ENCODE assay signal across 8 cellular contexts in the genomic region with DNA sequence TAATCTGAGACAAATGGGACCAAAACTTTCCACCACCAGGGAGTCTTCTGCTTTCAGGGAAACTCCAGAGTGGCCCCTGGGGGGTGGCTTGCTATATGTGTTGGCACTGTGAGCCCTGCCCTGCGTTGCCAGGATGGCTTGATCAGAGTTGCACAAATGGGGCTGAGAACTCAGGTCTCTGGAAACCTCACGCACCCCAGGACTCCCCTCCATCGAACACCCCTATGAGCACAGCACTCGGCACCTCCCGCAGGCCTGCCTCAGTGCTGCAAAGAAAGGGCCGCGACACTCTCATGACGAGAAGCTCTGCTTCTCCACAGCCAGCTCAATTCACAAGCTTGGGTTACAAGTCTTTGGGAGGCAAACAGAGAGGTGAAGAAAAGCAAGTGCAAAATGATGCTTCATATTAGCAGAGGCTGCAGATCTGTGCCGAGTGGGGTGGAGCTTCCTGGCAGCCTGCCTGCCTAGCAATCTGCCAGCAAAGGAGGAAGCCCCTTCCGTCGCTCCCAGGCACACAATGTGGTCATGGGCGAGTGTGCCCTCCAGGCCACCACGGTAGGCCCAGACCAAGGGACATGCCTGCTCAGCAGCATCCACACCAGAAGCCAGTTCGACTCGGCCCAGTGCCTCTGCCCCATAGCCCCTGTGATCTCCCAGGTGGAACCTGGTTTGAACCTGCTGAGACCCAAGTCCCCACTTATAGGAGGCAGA. TPM values are rescaled to one million over a fixed set of nuclear protein-coding genes. Genes with fewer than 3 reads are reported as not detected.
DNase-seq lines count a peak whose midpoint lies in the region; ATAC-seq and TF ChIP-seq lines count a peak whose summit lies in the region.

No MANE protein-coding gene starts in this region.

- H3K4me1 ChIP-seq in HUES64 (ENCODE audit: insufficient read depth, low read length): peaks cover 69% of the 10 kb centered on the region

- TF ChIP-seq POLR2A in lower leg skin (IDR thresholded peaks at IDR 0.05): no peak

- no peaks in the 10 kb centered on the region for H3K27me3 Mint-ChIP-seq in T-helper 17 cell
- no peaks in the 10 kb centered on the region for H3K27me3 Mint-ChIP-seq in stimulated activated naive CD8-positive, alpha-beta T cell treated with anti-CD3 and anti-CD28 coated beads, Interleukin-15, Interleukin-2, amounts not matched to agents 100 ng/mL and 50 ng/mL, for 24 hours

- peak overlapping the region; percentile 94 for H3K27ac ChIP-seq in HUES64 (ENCODE audit: low read depth, low read length)

- no peaks in the 10 kb centered on the region for H3K9me3 Mint-ChIP-seq in stimulated activated naive CD8-positive, alpha-beta T cell treated with anti-CD3 and anti-CD28 coated beads, Interleukin-15, Interleukin-2, amounts not matched to agents 100 ng/mL and 50 ng/mL, for 24 hours

- H3K27me3 ChIP-seq in HUES64 (ENCODE audit: insufficient read depth, low read length): no peaks in the 10 kb centered on the region

- H3K27ac Mint-ChIP-seq in T-helper 17 cell: peak overlapping the region; percentile 98
- peak overlapping the region; percentile 100 for H3K27ac Mint-ChIP-seq in stimulated activated naive CD8-positive, alpha-beta T cell treated with anti-CD3 and anti-CD28 coated beads, Interleukin-15, Interleukin-2, amounts not matched to agents 100 ng/mL and 50 ng/mL, for 24 hours

- ATAC-seq in T-helper 17 cell: peak; percentile 35
- ATAC-seq in GM18520 (IDR thresholded peaks at IDR 0.05; ENCODE audit: unreplicated experiment): no peak
- ATAC-seq in HG03196 (IDR thresholded peaks at IDR 0.05; ENCODE audit: unreplicated experiment): no peak

- H3K36me3 Mint-ChIP-seq in T-helper 17 cell (ENCODE audit: low read depth): peaks cover 10% of the 10 kb centered on the region
- peaks cover 97% of the 10 kb centered on the region for H3K36me3 Mint-ChIP-seq in stimulated activated naive CD8-positive, alpha-beta T cell treated with anti-CD3 and anti-CD28 coated beads, Interleukin-15, Interleukin-2, amounts not matched to agents 100 ng/mL and 50 ng/mL, for 24 hours (ENCODE audit: low read depth)

- peaks cover 77% of the 10 kb centered on the region for H3K36me3 ChIP-seq in HUES64 (ENCODE audit: insufficient read depth, low read length)

- peaks cover 83% of the 10 kb centered on the region for H3K4me1 Mint-ChIP-seq in T-helper 17 cell
- H3K4me1 Mint-ChIP-seq in stimulated activated naive CD8-positive, alpha-beta T cell treated with anti-CD3 and anti-CD28 coated beads, Interleukin-15, Interleukin-2, amounts not matched to agents 100 ng/mL and 50 ng/mL, for 24 hours (ENCODE audit: low read depth): peaks cover 100% of the 10 kb centered on the region

- no peak for TF ChIP-seq CTCF in lower leg skin (IDR thresholded peaks at IDR 0.05)

- intact Hi-C loops in lower leg skin (cut with DNase I; ENCODE audit: low total_unique reads): loop anchor here (10.0 kb wide), 1 partner anchor 53 kb away; a partner anchor contains a TSS

- DNase-seq in DMS79 treated with DMSO at 0.1 percent for 48 hours (lab: John Stamatoyannopoulos, UW) (peak; percentile 58), T-helper 17 cell (peak in 2 of 3 donors; percentile 33 to 49), lower leg skin (ENCODE audit: low spot score in 2 of 2) (peak; percentile 85 to 96)
- peak; percentile 65 for DNase-seq in central memory CD4-positive, alpha-beta T cell

- WGBS in HUES64: 88% methylated on average over 15 of the region's 15 CpGs
- 14 to 22% methylated on average over 12 to 13 of the region's 15 CpGs for WGBS in lower leg skin, 2 donors

- H3K9me3 ChIP-seq in HUES64 (ENCODE audit: insufficient read depth, low read depth, low read length): no peaks in the 10 kb centered on the region
- no peaks in the 10 kb centered on the region for H3K9me3 ChIP-seq in T-helper 17 cell (ENCODE audit: control insufficient read depth, low read length, poor library complexity, severe bottlenecking)

- H3K4me3 Mint-ChIP-seq in T-helper 17 cell: peak overlapping the region; percentile 90
- peak overlapping the region; percentile 86 for H3K4me3 Mint-ChIP-seq in stimulated activated naive CD8-positive, alpha-beta T cell treated with anti-CD3 and anti-CD28 coated beads, Interleukin-15, Interleukin-2, amounts not matched to agents 100 ng/mL and 50 ng/mL, for 24 hours

- H3K4me3 ChIP-seq in HUES64 (ENCODE audit: low read length) (no peak overlapping the region), lower leg skin (ENCODE audit: low read depth, poor library complexity, severe bottlenecking) (no peak overlapping the region)

- H3K9ac ChIP-seq in HUES64 (ENCODE audit: low read depth, low read length): peak overlapping the region; percentile 82; the same call in 1 of the 2 replicates

RNA-seq across cellular contexts. Expression of a gene that starts 55.7 kb away (rescaled TPM):
- polyA plus RNA-seq in HUES64 (2013, experiment 1 of 2): 117 TPM
- polyA plus RNA-seq in HUES64 (2013, experiment 2 of 2): 121 TPM
- total RNA-seq in T-helper 17 cell: 1,000 to 10,000 TPM; 1,038 to 1,220 TPM
- 100 to 1,000 TPM; 258 to 335 (median 307) TPM for total RNA-seq in lower leg skin
